1 cellular context compared by ENCODE assay signal in the genomic region with DNA sequence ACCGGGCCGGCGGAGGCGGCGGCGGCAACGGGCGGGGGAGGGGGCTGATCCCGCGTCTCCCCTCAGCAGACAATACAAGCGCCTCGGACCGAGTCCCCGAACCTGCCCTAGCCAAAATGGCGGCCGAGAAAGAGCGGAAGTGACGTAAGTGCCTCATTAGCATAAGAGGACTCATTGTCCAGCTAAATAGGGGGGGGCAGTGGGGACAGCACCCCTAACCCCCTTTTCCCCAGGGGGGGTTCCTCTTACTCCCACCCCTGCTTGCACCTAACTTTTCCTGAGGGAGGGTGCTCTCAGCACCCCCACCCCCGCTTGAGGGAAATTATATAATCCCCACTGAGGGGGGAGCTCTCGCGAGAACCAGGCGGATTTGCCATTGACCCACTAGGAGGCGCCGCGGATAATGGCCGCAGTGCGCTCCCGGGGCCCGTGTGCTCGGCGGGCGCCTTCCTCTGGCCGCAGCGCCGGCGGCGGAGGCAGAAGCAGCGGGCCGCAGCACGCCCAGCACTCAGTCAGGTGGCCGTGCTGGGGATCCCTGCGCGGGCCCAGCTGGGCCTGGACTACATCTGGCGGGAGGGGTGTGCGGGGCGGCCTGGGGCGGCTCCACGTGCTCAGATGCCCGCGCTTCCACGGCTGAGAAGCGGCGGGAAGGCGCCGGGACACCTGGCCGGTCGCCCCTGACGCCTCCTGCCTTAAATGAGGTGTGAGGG.
TF ChIP-seq lines count a peak whose summit lies in the region.

A gene (minus strand): TSS at position 132 of the 710 bp plus-strand sequence. CDS start 27,441 bp downstream, outside the sequence.

TF ChIP-seq in K562, 482 proteins besides CTCF, POLR2A, EP300 and RAD21 (continued from another document and continues in another):
- TF ChIP-seq, protein P1, sequence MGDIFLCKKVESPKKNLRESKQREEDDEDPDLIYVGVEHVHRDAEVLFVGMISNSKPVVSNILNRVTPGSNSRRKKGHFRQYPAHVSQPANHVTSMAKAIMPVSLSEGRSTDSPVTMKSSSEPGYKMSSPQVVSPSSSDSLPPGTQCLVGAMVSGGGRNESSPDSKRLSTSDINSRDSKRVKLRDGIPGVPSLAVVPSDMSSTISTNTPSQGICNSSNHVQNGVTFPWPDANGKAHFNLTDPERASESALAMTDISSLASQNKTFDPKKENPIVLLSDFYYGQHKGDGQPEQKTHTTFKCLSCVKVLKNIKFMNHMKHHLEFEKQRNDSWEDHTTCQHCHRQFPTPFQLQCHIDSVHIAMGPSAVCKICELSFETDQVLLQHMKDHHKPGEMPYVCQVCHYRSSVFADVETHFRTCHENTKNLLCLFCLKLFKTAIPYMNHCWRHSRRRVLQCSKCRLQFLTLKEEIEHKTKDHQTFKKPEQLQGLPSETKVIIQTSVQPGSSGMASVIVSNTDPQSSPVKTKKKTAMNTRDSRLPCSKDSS (IDR thresholded peaks at IDR 0.05; ENCODE audit: low read depth, partially characterized antibody): no peak
- TF ChIP-seq, protein P2, sequence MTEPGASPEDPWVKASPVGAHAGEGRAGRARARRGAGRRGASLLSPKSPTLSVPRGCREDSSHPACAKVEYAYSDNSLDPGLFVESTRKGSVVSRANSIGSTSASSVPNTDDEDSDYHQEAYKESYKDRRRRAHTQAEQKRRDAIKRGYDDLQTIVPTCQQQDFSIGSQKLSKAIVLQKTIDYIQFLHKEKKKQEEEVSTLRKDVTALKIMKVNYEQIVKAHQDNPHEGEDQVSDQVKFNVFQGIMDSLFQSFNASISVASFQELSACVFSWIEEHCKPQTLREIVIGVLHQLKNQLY (CRISPR knock-in tag; conservative IDR thresholded peaks at IDR 0.05): 0 out of 4 replicates have a peak, but pooled peaks of 1 of the 2 experiments have one; percentile 87
- TF ChIP-seq ELF2 (CRISPR knock-in tag; IDR thresholded peaks at IDR 0.05) (peak; percentile 49; the same call in 1 of the 2 replicates), NR4A1 (CRISPR knock-in tag; IDR thresholded peaks at IDR 0.05) (no peak), NR4A1 (tag; IDR thresholded peaks at IDR 0.05) (peak; percentile 86; the same call in 1 of the 2 replicates), ZNF778 (CRISPR knock-in tag; IDR thresholded peaks at IDR 0.05) (no peak), MYC (IDR thresholded peaks at IDR 0.05; ENCODE audit: low read depth, low read length) (peak; percentile 100), MYC (CRISPR knock-in tag; IDR thresholded peaks at IDR 0.05; ENCODE audit: borderline replicate concordance, low read depth) (0 out of 2 replicates have a peak, but pooled peaks have one; percentile 64), HDAC3 (IDR thresholded peaks at IDR 0.05; ENCODE audit: borderline replicate concordance, partially characterized antibody) (peak; percentile 65), ESRRA (IDR thresholded peaks at IDR 0.05; ENCODE audit: borderline replicate concordance, low read depth) (peak; percentile 85), ETS2 (tag; IDR thresholded peaks at IDR 0.05; ENCODE audit: borderline replicate concordance, poor library complexity, severe bottlenecking) (peak; percentile 82), CCNT2 (IDR thresholded peaks at IDR 0.05; ENCODE audit: borderline replicate concordance, extremely low read depth, insufficient read length, low read depth, low read length) (peak; percentile 99), TCF3 (CRISPR knock-in tag; IDR thresholded peaks at IDR 0.05) (peak; percentile 61), HDAC1 (IDR thresholded peaks at IDR 0.05) (peak in 1 of 2 experiments; percentile 81; a peak in 2 of 4 replicates), SMAD1 (IDR thresholded peaks at IDR 0.05; ENCODE audit: low read depth, low read length, partially characterized antibody) (peak; percentile 87), CEBPG (CRISPR knock-in tag; IDR thresholded peaks at IDR 0.05) (no peak), CEBPG (tag; conservative IDR thresholded peaks at IDR 0.05 in 1 of 2, IDR thresholded peaks at IDR 0.05 in 1 of 2) (no peak), POLR2H (tag; IDR thresholded peaks at IDR 0.05; ENCODE audit: low read depth) (peak; percentile 75), ZNF764 (CRISPR knock-in tag; IDR thresholded peaks at IDR 0.05; ENCODE audit: low read depth) (peak; percentile 12; the same call in 1 of the 2 replicates), MXI1 (IDR thresholded peaks at IDR 0.05; ENCODE audit: low read depth, low read length) (peak; percentile 37; the same call in 1 of the 2 replicates), ZNF212 (CRISPR knock-in tag; IDR thresholded peaks at IDR 0.05) (peak; percentile 41; the same call in 1 of the 2 replicates), CBX3 (IDR thresholded peaks at IDR 0.05; ENCODE audit: borderline replicate concordance in 1 of 2, low read length in 2 of 2) (peak in 1 of 2 experiments; percentile 85; a peak in 1 of 3 replicates), KDM4B (IDR thresholded peaks at IDR 0.05; ENCODE audit: borderline replicate concordance in 2 of 2, low read depth in 1 of 2) (peak in 1 of 2 experiments; percentile 76; a peak in 1 of 4 replicates), STAG1 (CRISPR knock-in tag; IDR thresholded peaks at IDR 0.05; ENCODE audit: borderline replicate concordance) (peak; percentile 46; the same call in 1 of the 2 replicates), NR3C1 (CRISPR knock-in tag; IDR thresholded peaks at IDR 0.05) (peak; percentile 93), JUND (IDR thresholded peaks at IDR 0.05; ENCODE audit: borderline replicate concordance, low read depth, low read length) (peak; percentile 63), JUND (tag; IDR thresholded peaks at IDR 0.05; ENCODE audit: borderline replicate concordance, low read depth, low read length) (peak; percentile 79; the same call in 2 of the 3 replicates)
- TF ChIP-seq, protein P3, sequence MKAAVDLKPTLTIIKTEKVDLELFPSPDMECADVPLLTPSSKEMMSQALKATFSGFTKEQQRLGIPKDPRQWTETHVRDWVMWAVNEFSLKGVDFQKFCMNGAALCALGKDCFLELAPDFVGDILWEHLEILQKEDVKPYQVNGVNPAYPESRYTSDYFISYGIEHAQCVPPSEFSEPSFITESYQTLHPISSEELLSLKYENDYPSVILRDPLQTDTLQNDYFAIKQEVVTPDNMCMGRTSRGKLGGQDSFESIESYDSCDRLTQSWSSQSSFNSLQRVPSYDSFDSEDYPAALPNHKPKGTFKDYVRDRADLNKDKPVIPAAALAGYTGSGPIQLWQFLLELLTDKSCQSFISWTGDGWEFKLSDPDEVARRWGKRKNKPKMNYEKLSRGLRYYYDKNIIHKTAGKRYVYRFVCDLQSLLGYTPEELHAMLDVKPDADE (conservative IDR thresholded peaks at IDR 0.05; ENCODE audit: control insufficient read depth, low read depth, low read length): peak; percentile 88
- TF ChIP-seq, protein P4, sequence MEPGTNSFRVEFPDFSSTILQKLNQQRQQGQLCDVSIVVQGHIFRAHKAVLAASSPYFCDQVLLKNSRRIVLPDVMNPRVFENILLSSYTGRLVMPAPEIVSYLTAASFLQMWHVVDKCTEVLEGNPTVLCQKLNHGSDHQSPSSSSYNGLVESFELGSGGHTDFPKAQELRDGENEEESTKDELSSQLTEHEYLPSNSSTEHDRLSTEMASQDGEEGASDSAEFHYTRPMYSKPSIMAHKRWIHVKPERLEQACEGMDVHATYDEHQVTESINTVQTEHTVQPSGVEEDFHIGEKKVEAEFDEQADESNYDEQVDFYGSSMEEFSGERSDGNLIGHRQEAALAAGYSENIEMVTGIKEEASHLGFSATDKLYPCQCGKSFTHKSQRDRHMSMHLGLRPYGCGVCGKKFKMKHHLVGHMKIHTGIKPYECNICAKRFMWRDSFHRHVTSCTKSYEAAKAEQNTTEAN (CRISPR knock-in tag; IDR thresholded peaks at IDR 0.05): peak; percentile 75; the same call in 1 of the 2 replicates
- TF ChIP-seq, protein P5, sequence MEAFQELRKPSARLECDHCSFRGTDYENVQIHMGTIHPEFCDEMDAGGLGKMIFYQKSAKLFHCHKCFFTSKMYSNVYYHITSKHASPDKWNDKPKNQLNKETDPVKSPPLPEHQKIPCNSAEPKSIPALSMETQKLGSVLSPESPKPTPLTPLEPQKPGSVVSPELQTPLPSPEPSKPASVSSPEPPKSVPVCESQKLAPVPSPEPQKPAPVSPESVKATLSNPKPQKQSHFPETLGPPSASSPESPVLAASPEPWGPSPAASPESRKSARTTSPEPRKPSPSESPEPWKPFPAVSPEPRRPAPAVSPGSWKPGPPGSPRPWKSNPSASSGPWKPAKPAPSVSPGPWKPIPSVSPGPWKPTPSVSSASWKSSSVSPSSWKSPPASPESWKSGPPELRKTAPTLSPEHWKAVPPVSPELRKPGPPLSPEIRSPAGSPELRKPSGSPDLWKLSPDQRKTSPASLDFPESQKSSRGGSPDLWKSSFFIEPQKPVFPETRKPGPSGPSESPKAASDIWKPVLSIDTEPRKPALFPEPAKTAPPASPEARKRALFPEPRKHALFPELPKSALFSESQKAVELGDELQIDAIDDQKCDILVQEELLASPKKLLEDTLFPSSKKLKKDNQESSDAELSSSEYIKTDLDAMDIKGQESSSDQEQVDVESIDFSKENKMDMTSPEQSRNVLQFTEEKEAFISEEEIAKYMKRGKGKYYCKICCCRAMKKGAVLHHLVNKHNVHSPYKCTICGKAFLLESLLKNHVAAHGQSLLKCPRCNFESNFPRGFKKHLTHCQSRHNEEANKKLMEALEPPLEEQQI (IDR thresholded peaks at IDR 0.05): peak; percentile 61; the same call in 1 of the 2 replicates
- TF ChIP-seq, protein P6, sequence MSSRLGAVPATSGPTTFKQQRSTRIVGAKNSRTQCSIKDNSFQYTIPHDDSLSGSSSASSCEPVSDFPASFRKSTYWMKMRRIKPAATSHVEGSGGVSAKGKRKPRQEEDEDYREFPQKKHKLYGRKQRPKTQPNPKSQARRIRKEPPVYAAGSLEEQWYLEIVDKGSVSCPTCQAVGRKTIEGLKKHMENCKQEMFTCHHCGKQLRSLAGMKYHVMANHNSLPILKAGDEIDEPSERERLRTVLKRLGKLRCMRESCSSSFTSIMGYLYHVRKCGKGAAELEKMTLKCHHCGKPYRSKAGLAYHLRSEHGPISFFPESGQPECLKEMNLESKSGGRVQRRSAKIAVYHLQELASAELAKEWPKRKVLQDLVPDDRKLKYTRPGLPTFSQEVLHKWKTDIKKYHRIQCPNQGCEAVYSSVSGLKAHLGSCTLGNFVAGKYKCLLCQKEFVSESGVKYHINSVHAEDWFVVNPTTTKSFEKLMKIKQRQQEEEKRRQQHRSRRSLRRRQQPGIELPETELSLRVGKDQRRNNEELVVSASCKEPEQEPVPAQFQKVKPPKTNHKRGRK (tag; IDR thresholded peaks at IDR 0.05): no peak
- TF ChIP-seq, protein P7, sequence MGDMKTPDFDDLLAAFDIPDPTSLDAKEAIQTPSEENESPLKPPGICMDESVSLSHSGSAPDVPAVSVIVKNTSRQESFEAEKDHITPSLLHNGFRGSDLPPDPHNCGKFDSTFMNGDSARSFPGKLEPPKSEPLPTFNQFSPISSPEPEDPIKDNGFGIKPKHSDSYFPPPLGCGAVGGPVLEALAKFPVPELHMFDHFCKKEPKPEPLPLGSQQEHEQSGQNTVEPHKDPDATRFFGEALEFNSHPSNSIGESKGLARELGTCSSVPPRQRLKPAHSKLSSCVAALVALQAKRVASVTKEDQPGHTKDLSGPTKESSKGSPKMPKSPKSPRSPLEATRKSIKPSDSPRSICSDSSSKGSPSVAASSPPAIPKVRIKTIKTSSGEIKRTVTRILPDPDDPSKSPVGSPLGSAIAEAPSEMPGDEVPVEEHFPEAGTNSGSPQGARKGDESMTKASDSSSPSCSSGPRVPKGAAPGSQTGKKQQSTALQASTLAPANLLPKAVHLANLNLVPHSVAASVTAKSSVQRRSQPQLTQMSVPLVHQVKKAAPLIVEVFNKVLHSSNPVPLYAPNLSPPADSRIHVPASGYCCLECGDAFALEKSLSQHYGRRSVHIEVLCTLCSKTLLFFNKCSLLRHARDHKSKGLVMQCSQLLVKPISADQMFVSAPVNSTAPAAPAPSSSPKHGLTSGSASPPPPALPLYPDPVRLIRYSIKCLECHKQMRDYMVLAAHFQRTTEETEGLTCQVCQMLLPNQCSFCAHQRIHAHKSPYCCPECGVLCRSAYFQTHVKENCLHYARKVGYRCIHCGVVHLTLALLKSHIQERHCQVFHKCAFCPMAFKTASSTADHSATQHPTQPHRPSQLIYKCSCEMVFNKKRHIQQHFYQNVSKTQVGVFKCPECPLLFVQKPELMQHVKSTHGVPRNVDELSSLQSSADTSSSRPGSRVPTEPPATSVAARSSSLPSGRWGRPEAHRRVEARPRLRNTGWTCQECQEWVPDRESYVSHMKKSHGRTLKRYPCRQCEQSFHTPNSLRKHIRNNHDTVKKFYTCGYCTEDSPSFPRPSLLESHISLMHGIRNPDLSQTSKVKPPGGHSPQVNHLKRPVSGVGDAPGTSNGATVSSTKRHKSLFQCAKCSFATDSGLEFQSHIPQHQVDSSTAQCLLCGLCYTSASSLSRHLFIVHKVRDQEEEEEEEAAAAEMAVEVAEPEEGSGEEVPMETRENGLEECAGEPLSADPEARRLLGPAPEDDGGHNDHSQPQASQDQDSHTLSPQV (IDR thresholded peaks at IDR 0.05): peak; percentile 99
- TF ChIP-seq, protein P8, sequence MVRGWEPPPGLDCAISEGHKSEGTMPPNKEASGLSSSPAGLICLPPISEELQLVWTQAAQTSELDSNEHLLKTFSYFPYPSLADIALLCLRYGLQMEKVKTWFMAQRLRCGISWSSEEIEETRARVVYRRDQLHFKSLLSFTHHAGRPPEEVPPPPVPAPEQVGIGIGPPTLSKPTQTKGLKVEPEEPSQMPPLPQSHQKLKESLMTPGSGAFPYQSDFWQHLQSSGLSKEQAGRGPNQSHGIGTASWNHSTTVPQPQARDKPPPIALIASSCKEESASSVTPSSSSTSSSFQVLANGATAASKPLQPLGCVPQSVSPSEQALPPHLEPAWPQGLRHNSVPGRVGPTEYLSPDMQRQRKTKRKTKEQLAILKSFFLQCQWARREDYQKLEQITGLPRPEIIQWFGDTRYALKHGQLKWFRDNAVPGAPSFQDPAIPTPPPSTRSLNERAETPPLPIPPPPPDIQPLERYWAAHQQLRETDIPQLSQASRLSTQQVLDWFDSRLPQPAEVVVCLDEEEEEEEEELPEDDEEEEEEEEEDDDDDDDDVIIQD (CRISPR knock-in tag; IDR thresholded peaks at IDR 0.05): 0 out of 2 replicates have a peak, but pooled peaks have one; percentile 16
- TF ChIP-seq, protein P9, sequence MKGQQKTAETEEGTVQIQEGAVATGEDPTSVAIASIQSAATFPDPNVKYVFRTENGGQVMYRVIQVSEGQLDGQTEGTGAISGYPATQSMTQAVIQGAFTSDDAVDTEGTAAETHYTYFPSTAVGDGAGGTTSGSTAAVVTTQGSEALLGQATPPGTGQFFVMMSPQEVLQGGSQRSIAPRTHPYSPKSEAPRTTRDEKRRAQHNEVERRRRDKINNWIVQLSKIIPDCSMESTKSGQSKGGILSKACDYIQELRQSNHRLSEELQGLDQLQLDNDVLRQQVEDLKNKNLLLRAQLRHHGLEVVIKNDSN (CRISPR knock-in tag; IDR thresholded peaks at IDR 0.05): peak; percentile 94
- TF ChIP-seq, protein P10, sequence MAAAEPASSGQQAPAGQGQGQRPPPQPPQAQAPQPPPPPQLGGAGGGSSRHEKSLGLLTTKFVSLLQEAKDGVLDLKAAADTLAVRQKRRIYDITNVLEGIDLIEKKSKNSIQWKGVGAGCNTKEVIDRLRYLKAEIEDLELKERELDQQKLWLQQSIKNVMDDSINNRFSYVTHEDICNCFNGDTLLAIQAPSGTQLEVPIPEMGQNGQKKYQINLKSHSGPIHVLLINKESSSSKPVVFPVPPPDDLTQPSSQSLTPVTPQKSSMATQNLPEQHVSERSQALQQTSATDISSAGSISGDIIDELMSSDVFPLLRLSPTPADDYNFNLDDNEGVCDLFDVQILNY (CRISPR knock-in tag; IDR thresholded peaks at IDR 0.05): peak; percentile 85; the same call in 1 of the 2 replicates
